ENCODE assay signal across 1 cellular context in genomic region chr16:89994721-89995474, GRCh38.
TF ChIP-seq lines count a peak whose summit lies in the region.

No MANE protein-coding gene starts in this region.

TF ChIP-seq in HEK293, 187 proteins besides CTCF, POLR2A, EP300 and RAD21 (continued from another document):
- TF ChIP-seq ZBTB48 (tag by site-specific recombination; IDR thresholded peaks at IDR 0.05) (peak; percentile 64; the same call in 1 of the 2 replicates), ZBTB26 (tag by site-specific recombination; optimal IDR thresholded peaks at IDR 0.05) (peak; percentile 8), ZNF629 (tag by site-specific recombination; IDR thresholded peaks at IDR 0.05) (peak; percentile 46; the same call in 1 of the 2 replicates), ZNF639 (tag by site-specific recombination; IDR thresholded peaks at IDR 0.05) (peak; percentile 68; the same call in 1 of the 2 replicates), KLF17 (tag by site-specific recombination; IDR thresholded peaks at IDR 0.05) (peak; percentile 83; the same call in 1 of the 2 replicates), SP7 (tag by site-specific recombination; IDR thresholded peaks at IDR 0.05) (peak; percentile 71), SCRT1 (tag by site-specific recombination; IDR thresholded peaks at IDR 0.05; ENCODE audit: borderline replicate concordance) (peak; percentile 37; the same call in 1 of the 2 replicates), ZBTB10 (tag by site-specific recombination; IDR thresholded peaks at IDR 0.05) (peak; percentile 31; the same call in 1 of the 2 replicates), SCRT2 (tag by site-specific recombination; IDR thresholded peaks at IDR 0.05) (peak; percentile 32), ZNF280D (tag by site-specific recombination; IDR thresholded peaks at IDR 0.05) (peak; percentile 81), KLF1 (tag by site-specific recombination; IDR thresholded peaks at IDR 0.05) (0 out of 2 replicates have a peak, but pooled peaks have one; percentile 21), BCL11B (tag by site-specific recombination; IDR thresholded peaks at IDR 0.05; ENCODE audit: low read depth) (peak; percentile 72; the same call in 1 of the 2 replicates), BCL11A (tag by site-specific recombination; IDR thresholded peaks at IDR 0.05; ENCODE audit: low read depth) (peak; percentile 58; the same call in 1 of the 2 replicates), ZNF660 (tag by site-specific recombination; IDR thresholded peaks at IDR 0.05) (peak; percentile 44; the same call in 1 of the 2 replicates), YY2 (tag by site-specific recombination; IDR thresholded peaks at IDR 0.05) (0 out of 2 replicates have a peak, but pooled peaks have one; percentile 34), ZSCAN4 (tag by site-specific recombination; IDR thresholded peaks at IDR 0.05) (peak; percentile 43; the same call in 1 of the 2 replicates), KLF8 (tag by site-specific recombination; IDR thresholded peaks at IDR 0.05) (peak; percentile 57)
